Comparison of ENCODE assay signal across 22 cellular contexts in genomic region chr4:7591409-7592063, GRCh38.
DNase-seq lines count a peak whose midpoint lies in the region; ATAC-seq, FAIRE-seq and TF ChIP-seq lines count a peak whose summit lies in the region.
"Had no signal": no experiment of that assay in that cellular context is flagged by ENCODE, and none has a peak within 500 bp of the region (broad histone marks: within the 10 kb centered on the region; RNA-seq: fewer than 3 reads in every experiment).

No MANE protein-coding gene starts in this region.

- peak overlapping the region; percentile 28 for H3K23ac ChIP-seq in neuronal stem cell (ENCODE audit: low read depth, low read length, poor library complexity)

- peak overlapping the region; percentile 90 for H3K18ac ChIP-seq in neuronal stem cell (ENCODE audit: low read length)

- H4K8ac ChIP-seq in neuronal stem cell (ENCODE audit: low read depth, low read length): no peak overlapping the region

- H2BK120ac ChIP-seq in neuronal stem cell (ENCODE audit: low read depth, low read length): no peak overlapping the region

- no peak for TF ChIP-seq CTCF in D721Med (IDR thresholded peaks at IDR 0.05; ENCODE audit: insufficient read depth, missing control alignments)

- no peak overlapping the region for H3K4me3 ChIP-seq in neuronal stem cell (ENCODE audit: low read length in 2 of 2)
- H3K4me3 ChIP-seq: A549, GM23338 had no signal

- H3K79me1 ChIP-seq in neuronal stem cell (ENCODE audit: low read depth, low read length): peaks cover 3% of the 10 kb centered on the region

- H3K9ac ChIP-seq in neuronal stem cell (ENCODE audit: low read depth, low read length, poor library complexity): no peak overlapping the region

- peak overlapping the region; percentile 97 for H2BK15ac ChIP-seq in neuronal stem cell (ENCODE audit: low read length)

- peak overlapping the region; percentile 85 for H2BK12ac ChIP-seq in neuronal stem cell (ENCODE audit: low read length)

- H3K27ac ChIP-seq in layer of hippocampus (ENCODE audit: low read depth, low read length): peak overlapping the region; percentile 21
- H3K27ac ChIP-seq in neuronal stem cell (replicated peaks; ENCODE audit: low read length): peak overlapping the region; percentile 88
- H3K27ac ChIP-seq: 22Rv1, A549, C4-2B, HL-60 had no signal

- H3K9me3 ChIP-seq in neuronal stem cell (replicated peaks in 1 of 2; ENCODE audit: control insufficient read depth in 2 of 2, insufficient read depth in 1 of 2, low read depth in 1 of 2, low read length in 2 of 2): peaks cover 0 to 3% of the 10 kb centered on the region in 2 donors
- H3K9me3 ChIP-seq: A549, Caco-2 had no signal

- no peaks in the 10 kb centered on the region for H3K27me3 ChIP-seq in layer of hippocampus (ENCODE audit: control insufficient read depth, insufficient read depth, low read length)
- peaks cover 0 to 14% (median 0%) of the 10 kb centered on the region in 3 experiments for H3K27me3 ChIP-seq in neuronal stem cell (ENCODE audit: control insufficient read depth in 3 of 3, insufficient read depth in 3 of 3, low read depth in 1 of 3, low read length in 3 of 3)

- FAIRE-seq in D721Med (lab: Jason Lieb, UNC): no peak
- FAIRE-seq: A549, HTR-8/SVneo had no signal

- H2BK5ac ChIP-seq in neuronal stem cell (ENCODE audit: low read length): peak overlapping the region; percentile 17

- peak overlapping the region; percentile 78 for H2AK5ac ChIP-seq in neuronal stem cell (ENCODE audit: low read depth, low read length)

- peak overlapping the region; percentile 13 for H3K4me2 ChIP-seq in neuronal stem cell (ENCODE audit: insufficient read depth, low read length, poor library complexity, severe bottlenecking)
- H3K4me2 ChIP-seq: A549, GM23338 had no signal

- H3K14ac ChIP-seq in neuronal stem cell (ENCODE audit: low read length): peak overlapping the region; percentile 64

- no peaks in the 10 kb centered on the region for H3K36me3 ChIP-seq in neuronal stem cell (replicated peaks in 1 of 2; ENCODE audit: control insufficient read depth in 2 of 2, insufficient read depth in 2 of 2, low read length in 2 of 2)

- no peak overlapping the region for H3K4ac ChIP-seq in neuronal stem cell (ENCODE audit: low read length)

- H2AFZ ChIP-seq in neuronal stem cell (ENCODE audit: low read length): no peak overlapping the region
- H2AFZ ChIP-seq: GM23338 had no signal

- ATAC-seq in HG02852 (IDR thresholded peaks at IDR 0.05; ENCODE audit: unreplicated experiment) (no peak), HG02623 (IDR thresholded peaks at IDR 0.05; ENCODE audit: unreplicated experiment) (no peak), HG03139 (IDR thresholded peaks at IDR 0.05; ENCODE audit: unreplicated experiment) (no peak)
- ATAC-seq: A549, GM23338 had no signal

- no CpG with 5 or more reads among the region's 28 CpGs for WGBS in neuronal stem cell (ENCODE audit: extremely low coverage in 2 of 2, insufficient read length in 2 of 2, insufficient replicate concordance in 1 of 2), 2 donors

- DNase-seq in D721Med (ENCODE audit: insufficient read length, low spot score) (peak; percentile 57), ecto neural progenitor cell (ENCODE audit: low spot score) (peak; percentile 79), neuronal stem cell (ENCODE audit: low spot score) (peak; percentile 74), HT-29 (ENCODE audit: low spot score) (no peak)
- DNase-seq: AML-193; Caco-2; CD4-positive, alpha-beta T cell; DMS153; DMS79; GDM1; H9; IMR-90 had no signal

- H3K4me1 ChIP-seq in neuronal stem cell (ENCODE audit: control insufficient read depth in 2 of 2, insufficient read depth in 1 of 2, low read depth in 1 of 2, low read length in 2 of 2): peaks cover 0 to 28% of the 10 kb centered on the region in 2 donors
- H3K4me1 ChIP-seq: A549, Caco-2 had no signal

- H4K91ac ChIP-seq in neuronal stem cell (ENCODE audit: low read depth, low read length, poor library complexity): peak overlapping the region; percentile 76
